In the genomic region with DNA sequence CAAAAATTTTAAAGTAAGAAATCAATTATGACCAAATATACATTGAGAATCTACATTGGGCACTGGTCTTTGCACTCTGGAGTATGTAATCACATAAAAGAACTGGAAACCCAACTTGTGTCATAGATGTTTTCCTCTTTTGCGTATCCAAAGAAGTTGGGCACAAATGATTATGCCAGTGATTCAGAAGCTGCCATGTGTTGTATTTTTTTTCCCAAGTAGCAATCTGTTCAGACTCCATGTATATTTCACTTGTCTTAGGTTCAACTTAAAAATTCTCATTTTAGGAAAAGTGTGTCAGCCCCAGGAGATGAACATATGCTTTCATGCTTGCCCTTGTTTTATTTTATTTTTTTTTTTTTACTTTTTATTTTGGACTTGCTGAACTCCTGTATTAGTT, we compare ENCODE assay signal across 3 cellular contexts.
"Had no signal": no experiment of that assay in that cellular context is flagged by ENCODE, and none has a peak within 500 bp of the region (broad histone marks: within the 10 kb centered on the region; RNA-seq: fewer than 3 reads in every experiment).

No MANE protein-coding gene starts in this region.

- H3K4me3 ChIP-seq: GM12878 had no signal

- ATAC-seq: GM12878 had no signal

- DNase-seq: GDM1, GF-D8 had no signal
